21 cellular contexts compared by ENCODE assay signal in the genomic region with DNA sequence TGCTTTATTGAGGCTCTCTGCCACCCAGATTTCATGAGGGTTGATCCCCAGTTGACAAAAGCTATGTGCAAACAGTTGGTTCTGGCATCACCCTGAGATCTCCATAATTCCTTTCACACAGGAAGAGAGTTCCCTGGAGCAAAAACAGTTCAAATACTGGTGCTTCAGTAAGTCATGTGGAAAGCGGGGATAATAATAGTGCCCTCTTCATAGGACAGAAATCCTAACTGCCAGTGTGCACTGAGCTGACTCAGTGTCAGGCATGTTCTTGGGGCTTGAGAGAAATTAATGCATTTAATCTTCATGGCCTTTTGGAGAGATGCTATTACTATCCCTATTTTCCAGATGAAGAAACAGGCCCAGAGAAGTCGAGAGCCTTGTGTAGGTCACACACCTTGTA. TPM values are rescaled to one million over a fixed set of nuclear protein-coding genes. Genes with fewer than 3 reads are reported as not detected.
"Had no signal": no experiment of that assay in that cellular context is flagged by ENCODE, and none has a peak within 500 bp of the region (broad histone marks: within the 10 kb centered on the region; RNA-seq: fewer than 3 reads in every experiment).

No MANE protein-coding gene starts in this region.

- H3K4me1 ChIP-seq: foreskin keratinocyte, psoas muscle, sigmoid colon, tibial nerve had no signal

- H3K27ac ChIP-seq: foreskin keratinocyte, ovary, psoas muscle, sigmoid colon had no signal

- DNase-seq: activated B cell treated with CpG ODN at 0.5 μM for 24 hours; activated CD4-positive, alpha-beta T cell treated with anti-CD3 and anti-CD28 coated beads, Interleukin-2, amount 50 U/mL, for 1 hour; activated CD8-positive, alpha-beta T cell treated with anti-CD3 and anti-CD28 coated beads for 36 hours; activated gamma-delta T cell treated with Interleukin-2 at 50 U/mL for 16 hours; activated naive CD4-positive, alpha-beta T cell treated with anti-CD3 and anti-CD28 coated beads, Interleukin-2, amount 50 U/mL, for 16 hours; activated T-cell treated with anti-CD3 and anti-CD28 coated beads, Interleukin-2, amount 50 U/mL, for 4 hours; amniotic stem cell; central memory CD4-positive, alpha-beta T cell; foreskin keratinocyte; mammary epithelial cell; nephron progenitor cell; ovary; psoas muscle; sigmoid colon; stimulated activated CD4-positive, alpha-beta T cell treated with anti-CD3 and anti-CD28 coated beads, Interleukin-15, amount 100 ng/mL, for 24 hours; stimulated activated CD4-positive, alpha-beta T cell treated with anti-CD3 and anti-CD28 coated beads, Interleukin-2, amount 100 ng/mL, for 24 hours; stimulated activated naive B cell treated with anti-CD40 and anti-IgM and Interleukin-4, amounts not matched to agents 10 μg/mL and 1 μg/mL and 100 μg/mL, for 72 hours had no signal

- H3K27ac Mint-ChIP-seq: activated B cell treated with CpG ODN at 0.5 μM for 24 hours; activated CD8-positive, alpha-beta T cell treated with anti-CD3 and anti-CD28 coated beads for 36 hours; activated T-helper 17 cell treated with anti-CD3 and anti-CD28 coated beads, Interleukin-2, amount 50 U/mL, for 72 hours; nephron progenitor cell; stimulated activated naive B cell treated with anti-CD40 and anti-IgM and Interleukin-4, amounts not matched to agents 10 μg/mL and 1 μg/mL and 100 μg/mL, for 72 hours; T-helper 2 cell treated with Interferon-gamma antibody and Interleukin-4, amounts not matched to agents 5 μg/mL and 100 μg/mL, for 36 hours had no signal

- H3K27me3 ChIP-seq: ovary had no signal

- H3K9me3 ChIP-seq: ovary, psoas muscle, sigmoid colon, tibial nerve had no signal

- ATAC-seq: activated CD8-positive, alpha-beta T cell treated with anti-CD3 and anti-CD28 coated beads for 36 hours; activated T-cell treated with anti-CD3 and anti-CD28 coated beads, Interleukin-2, amount 50 U/mL, for 4 hours; activated T-helper 17 cell treated with anti-CD3 and anti-CD28 coated beads, Interleukin-2, amount 50 U/mL, for 72 hours; stimulated activated naive B cell treated with anti-CD40 and anti-IgM and Interleukin-4, amounts not matched to agents 10 μg/mL and 1 μg/mL and 100 μg/mL, for 72 hours had no signal

- H3K4me3 ChIP-seq: ovary, psoas muscle, sigmoid colon, tibial nerve had no signal

- H3K36me3 ChIP-seq: ovary, sigmoid colon, tibial nerve had no signal

- H3K9me3 Mint-ChIP-seq: activated B cell treated with CpG ODN at 0.5 μM for 24 hours; activated CD8-positive, alpha-beta T cell treated with anti-CD3 and anti-CD28 coated beads for 36 hours; activated T-cell treated with anti-CD3 and anti-CD28 coated beads, Interleukin-2, amount 50 U/mL, for 4 hours; activated T-helper 17 cell treated with anti-CD3 and anti-CD28 coated beads, Interleukin-2, amount 50 U/mL, for 72 hours; endodermal cell; nephron progenitor cell; stimulated activated naive B cell treated with anti-CD40 and anti-IgM and Interleukin-4, amounts not matched to agents 10 μg/mL and 1 μg/mL and 100 μg/mL, for 72 hours; T-helper 2 cell treated with Interferon-gamma antibody and Interleukin-4, amounts not matched to agents 5 μg/mL and 100 μg/mL, for 36 hours had no signal

- H3K4me3 Mint-ChIP-seq: activated B cell treated with CpG ODN at 0.5 μM for 24 hours; activated CD8-positive, alpha-beta T cell treated with anti-CD3 and anti-CD28 coated beads for 36 hours; activated T-cell treated with anti-CD3 and anti-CD28 coated beads, Interleukin-2, amount 50 U/mL, for 4 hours; activated T-helper 17 cell treated with anti-CD3 and anti-CD28 coated beads, Interleukin-2, amount 50 U/mL, for 72 hours; nephron progenitor cell; stimulated activated naive B cell treated with anti-CD40 and anti-IgM and Interleukin-4, amounts not matched to agents 10 μg/mL and 1 μg/mL and 100 μg/mL, for 72 hours; T-helper 2 cell treated with Interferon-gamma antibody and Interleukin-4, amounts not matched to agents 5 μg/mL and 100 μg/mL, for 36 hours had no signal

- H3K4me1 Mint-ChIP-seq: activated B cell treated with CpG ODN at 0.5 μM for 24 hours; activated T-helper 17 cell treated with anti-CD3 and anti-CD28 coated beads, Interleukin-2, amount 50 U/mL, for 72 hours; stimulated activated naive B cell treated with anti-CD40 and anti-IgM and Interleukin-4, amounts not matched to agents 10 μg/mL and 1 μg/mL and 100 μg/mL, for 72 hours had no signal

- H3K36me3 Mint-ChIP-seq: stimulated activated naive B cell treated with anti-CD40 and anti-IgM and Interleukin-4, amounts not matched to agents 10 μg/mL and 1 μg/mL and 100 μg/mL, for 72 hours had no signal

RNA-seq across cellular contexts. Expression of a gene that starts 7.9 kb away (rescaled TPM):
- total RNA-seq: activated B cell treated with CpG ODN at 0.5 μM for 24 hours; activated CD8-positive, alpha-beta T cell treated with anti-CD3 and anti-CD28 coated beads for 36 hours; activated T-cell treated with anti-CD3 and anti-CD28 coated beads, Interleukin-2, amount 50 U/mL, for 4 hours; activated T-helper 17 cell treated with anti-CD3 and anti-CD28 coated beads, Interleukin-2, amount 50 U/mL, for 72 hours; mammary epithelial cell had no signal
